Comparison of ENCODE assay signal across 8 cellular contexts in genomic region chr13:44573790-44574465, GRCh38. TPM values are rescaled to one million over a fixed set of nuclear protein-coding genes. Genes with fewer than 3 reads are reported as not detected.
A peak's percentile ranks its signal among the peaks of the same experiment; 100 is the strongest.
DNase-seq lines count a peak whose midpoint lies in the region; ATAC-seq and TF ChIP-seq lines count a peak whose summit lies in the region.

No MANE protein-coding gene starts in this region.

- H3K36me3 ChIP-seq in BE2C: no peaks in the 10 kb centered on the region; the same call in none of the 2 replicates

- H3K4me1 ChIP-seq in BE2C: no peaks in the 10 kb centered on the region; the same call in none of the 2 replicates

- TF ChIP-seq CTCF in BE2C (IDR thresholded peaks at IDR 0.05; ENCODE audit: low read depth, low read length): peak; percentile 67

- peak overlapping the region; percentile 30 for H3K4me3 ChIP-seq in BE2C (ENCODE audit: low read depth, low read length)
- H3K4me3 ChIP-seq in iPS-18c (ENCODE audit: insufficient read depth, low read depth, low read length): peak overlapping the region; percentile 31; the same call in 1 of the 2 replicates

- peak; percentile 50 for DNase-seq in BE2C
- DNase-seq in UCSD-AML1 (lab: John Stamatoyannopoulos, UW; ENCODE audit: unreplicated experiment): peak; percentile 18
- no peak for DNase-seq in NOMO-1 treated with DMSO at 0.1 percent for 48 hours (lab: John Stamatoyannopoulos, UW; ENCODE audit: unreplicated experiment)
- DNase-seq in activated naive CD4-positive, alpha-beta T cell treated with Interleukin-2 at 50 U/mL for 16 hours: no peak

- ATAC-seq in GM18861 (IDR thresholded peaks at IDR 0.05; ENCODE audit: unreplicated experiment) (peak; percentile 23), GM19324 (IDR thresholded peaks at IDR 0.05; ENCODE audit: low FRiP score, unreplicated experiment) (no peak), HG03457 (IDR thresholded peaks at IDR 0.05; ENCODE audit: unreplicated experiment) (no peak)

- H3K27me3 ChIP-seq in BE2C: no peaks in the 10 kb centered on the region

- H3K9me3 ChIP-seq in BE2C: no peaks in the 10 kb centered on the region
- H3K9me3 ChIP-seq in iPS-18c (ENCODE audit: control insufficient read depth, insufficient read depth, low read length): no peaks in the 10 kb centered on the region

RNA-seq across cellular contexts. Expression of gene TSC22D1, which starts 2.2 kb away (rescaled TPM):
- polyA plus RNA-seq in BE2C (2012; ENCODE audit: insufficient read depth, insufficient read length, low read depth): 39.3 TPM

Comparison
In these comparisons a context has a peak if more than half of its experiments do, and no peak if none do; other contexts are left out.
1. DNase-seq: peak in BE2C (single experiment) and UCSD-AML1 (single experiment); none in NOMO-1 treated with DMSO at 0.1 percent for 48 hours (single experiment) and activated naive CD4-positive, alpha-beta T cell treated with Interleukin-2 at 50 U/mL for 16 hours (single experiment).